ENCODE assay signal across 1 cellular context in the genomic region with DNA sequence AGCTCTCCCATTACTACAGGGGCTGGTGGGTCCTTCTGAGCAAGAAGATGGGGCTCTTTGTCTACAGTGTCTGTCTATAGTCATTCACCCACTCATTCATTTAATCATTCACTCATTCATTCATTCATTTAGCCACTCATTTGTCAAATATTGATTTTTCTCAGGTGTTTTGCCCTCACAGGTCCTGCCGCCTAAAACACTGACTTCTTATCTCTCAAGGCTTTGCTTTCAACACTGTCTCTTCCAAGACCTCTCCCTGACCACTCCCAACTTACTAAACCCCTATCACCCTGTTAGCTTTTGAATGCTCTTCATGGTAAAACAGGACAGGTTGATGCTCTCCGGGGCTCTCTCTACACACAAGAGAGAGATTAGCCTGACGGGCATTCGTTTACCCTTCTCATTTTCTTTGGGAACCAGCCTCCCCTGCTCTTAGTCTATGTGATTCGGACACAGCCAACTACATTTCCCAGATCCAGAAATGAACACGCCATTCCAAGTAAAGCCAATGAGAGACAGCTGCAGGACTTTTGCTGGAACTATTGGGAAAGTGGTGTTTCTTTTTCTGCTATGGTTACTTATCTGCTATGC.
TF ChIP-seq lines count a peak whose summit lies in the region.

No MANE protein-coding gene starts in this region.

TF ChIP-seq in GM23338, 12 proteins besides CTCF, POLR2A, EP300 and RAD21 (continued from another document):
- TF ChIP-seq, protein P1, sequence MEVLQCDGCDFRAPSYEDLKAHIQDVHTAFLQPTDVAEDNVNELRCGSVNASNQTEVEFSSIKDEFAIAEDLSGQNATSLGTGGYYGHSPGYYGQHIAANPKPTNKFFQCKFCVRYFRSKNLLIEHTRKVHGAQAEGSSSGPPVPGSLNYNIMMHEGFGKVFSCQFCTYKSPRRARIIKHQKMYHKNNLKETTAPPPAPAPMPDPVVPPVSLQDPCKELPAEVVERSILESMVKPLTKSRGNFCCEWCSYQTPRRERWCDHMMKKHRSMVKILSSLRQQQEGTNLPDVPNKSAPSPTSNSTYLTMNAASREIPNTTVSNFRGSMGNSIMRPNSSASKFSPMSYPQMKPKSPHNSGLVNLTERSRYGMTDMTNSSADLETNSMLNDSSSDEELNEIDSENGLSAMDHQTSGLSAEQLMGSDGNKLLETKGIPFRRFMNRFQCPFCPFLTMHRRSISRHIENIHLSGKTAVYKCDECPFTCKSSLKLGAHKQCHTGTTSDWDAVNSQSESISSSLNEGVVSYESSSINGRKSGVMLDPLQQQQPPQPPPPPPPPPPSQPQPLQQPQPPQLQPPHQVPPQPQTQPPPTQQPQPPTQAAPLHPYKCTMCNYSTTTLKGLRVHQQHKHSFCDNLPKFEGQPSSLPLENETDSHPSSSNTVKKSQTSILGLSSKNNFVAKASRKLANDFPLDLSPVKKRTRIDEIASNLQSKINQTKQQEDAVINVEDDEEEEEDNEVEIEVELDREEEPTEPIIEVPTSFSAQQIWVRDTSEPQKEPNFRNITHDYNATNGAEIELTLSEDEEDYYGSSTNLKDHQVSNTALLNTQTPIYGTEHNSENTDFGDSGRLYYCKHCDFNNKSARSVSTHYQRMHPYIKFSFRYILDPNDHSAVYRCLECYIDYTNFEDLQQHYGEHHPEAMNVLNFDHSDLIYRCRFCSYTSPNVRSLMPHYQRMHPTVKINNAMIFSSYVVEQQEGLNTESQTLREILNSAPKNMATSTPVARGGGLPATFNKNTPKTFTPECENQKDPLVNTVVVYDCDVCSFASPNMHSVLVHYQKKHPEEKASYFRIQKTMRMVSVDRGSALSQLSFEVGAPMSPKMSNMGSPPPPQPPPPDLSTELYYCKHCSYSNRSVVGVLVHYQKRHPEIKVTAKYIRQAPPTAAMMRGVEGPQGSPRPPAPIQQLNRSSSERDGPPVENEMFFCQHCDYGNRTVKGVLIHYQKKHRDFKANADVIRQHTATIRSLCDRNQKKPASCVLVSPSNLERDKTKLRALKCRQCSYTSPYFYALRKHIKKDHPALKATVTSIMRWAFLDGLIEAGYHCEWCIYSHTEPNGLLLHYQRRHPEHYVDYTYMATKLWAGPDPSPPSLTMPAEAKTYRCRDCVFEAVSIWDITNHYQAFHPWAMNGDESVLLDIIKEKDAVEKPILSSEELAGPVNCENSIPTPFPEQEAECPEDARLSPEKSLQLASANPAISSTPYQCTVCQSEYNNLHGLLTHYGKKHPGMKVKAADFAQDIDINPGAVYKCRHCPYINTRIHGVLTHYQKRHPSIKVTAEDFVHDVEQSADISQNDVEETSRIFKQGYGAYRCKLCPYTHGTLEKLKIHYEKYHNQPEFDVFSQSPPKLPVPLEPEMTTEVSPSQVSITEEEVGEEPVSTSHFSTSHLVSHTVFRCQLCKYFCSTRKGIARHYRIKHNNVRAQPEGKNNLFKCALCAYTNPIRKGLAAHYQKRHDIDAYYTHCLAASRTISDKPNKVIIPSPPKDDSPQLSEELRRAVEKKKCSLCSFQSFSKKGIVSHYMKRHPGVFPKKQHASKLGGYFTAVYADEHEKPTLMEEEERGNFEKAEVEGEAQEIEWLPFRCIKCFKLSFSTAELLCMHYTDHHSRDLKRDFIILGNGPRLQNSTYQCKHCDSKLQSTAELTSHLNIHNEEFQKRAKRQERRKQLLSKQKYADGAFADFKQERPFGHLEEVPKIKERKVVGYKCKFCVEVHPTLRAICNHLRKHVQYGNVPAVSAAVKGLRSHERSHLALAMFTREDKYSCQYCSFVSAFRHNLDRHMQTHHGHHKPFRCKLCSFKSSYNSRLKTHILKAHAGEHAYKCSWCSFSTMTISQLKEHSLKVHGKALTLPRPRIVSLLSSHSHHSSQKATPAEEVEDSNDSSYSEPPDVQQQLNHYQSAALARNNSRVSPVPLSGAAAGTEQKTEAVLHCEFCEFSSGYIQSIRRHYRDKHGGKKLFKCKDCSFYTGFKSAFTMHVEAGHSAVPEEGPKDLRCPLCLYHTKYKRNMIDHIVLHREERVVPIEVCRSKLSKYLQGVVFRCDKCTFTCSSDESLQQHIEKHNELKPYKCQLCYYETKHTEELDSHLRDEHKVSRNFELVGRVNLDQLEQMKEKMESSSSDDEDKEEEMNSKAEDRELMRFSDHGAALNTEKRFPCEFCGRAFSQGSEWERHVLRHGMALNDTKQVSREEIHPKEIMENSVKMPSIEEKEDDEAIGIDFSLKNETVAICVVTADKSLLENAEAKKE (CRISPR knock-in tag; IDR thresholded peaks at IDR 0.05) = no peak
- TF ChIP-seq NANOG (IDR thresholded peaks at IDR 0.05; ENCODE audit: borderline replicate concordance) (no peak), ZNF114 (CRISPR knock-in tag; IDR thresholded peaks at IDR 0.05) (no peak), EZH2phosphoT487 (IDR thresholded peaks at IDR 0.05; ENCODE audit: unreplicated experiment) (no peak), EZH2 (IDR thresholded peaks at IDR 0.05; ENCODE audit: low read depth, unreplicated experiment) (no peak), JUNB (IDR thresholded peaks at IDR 0.05; ENCODE audit: unreplicated experiment) (no peak), ZNF331 (CRISPR knock-in tag; IDR thresholded peaks at IDR 0.05; ENCODE audit: low read depth) (no peak)
- TF ChIP-seq, protein P2, sequence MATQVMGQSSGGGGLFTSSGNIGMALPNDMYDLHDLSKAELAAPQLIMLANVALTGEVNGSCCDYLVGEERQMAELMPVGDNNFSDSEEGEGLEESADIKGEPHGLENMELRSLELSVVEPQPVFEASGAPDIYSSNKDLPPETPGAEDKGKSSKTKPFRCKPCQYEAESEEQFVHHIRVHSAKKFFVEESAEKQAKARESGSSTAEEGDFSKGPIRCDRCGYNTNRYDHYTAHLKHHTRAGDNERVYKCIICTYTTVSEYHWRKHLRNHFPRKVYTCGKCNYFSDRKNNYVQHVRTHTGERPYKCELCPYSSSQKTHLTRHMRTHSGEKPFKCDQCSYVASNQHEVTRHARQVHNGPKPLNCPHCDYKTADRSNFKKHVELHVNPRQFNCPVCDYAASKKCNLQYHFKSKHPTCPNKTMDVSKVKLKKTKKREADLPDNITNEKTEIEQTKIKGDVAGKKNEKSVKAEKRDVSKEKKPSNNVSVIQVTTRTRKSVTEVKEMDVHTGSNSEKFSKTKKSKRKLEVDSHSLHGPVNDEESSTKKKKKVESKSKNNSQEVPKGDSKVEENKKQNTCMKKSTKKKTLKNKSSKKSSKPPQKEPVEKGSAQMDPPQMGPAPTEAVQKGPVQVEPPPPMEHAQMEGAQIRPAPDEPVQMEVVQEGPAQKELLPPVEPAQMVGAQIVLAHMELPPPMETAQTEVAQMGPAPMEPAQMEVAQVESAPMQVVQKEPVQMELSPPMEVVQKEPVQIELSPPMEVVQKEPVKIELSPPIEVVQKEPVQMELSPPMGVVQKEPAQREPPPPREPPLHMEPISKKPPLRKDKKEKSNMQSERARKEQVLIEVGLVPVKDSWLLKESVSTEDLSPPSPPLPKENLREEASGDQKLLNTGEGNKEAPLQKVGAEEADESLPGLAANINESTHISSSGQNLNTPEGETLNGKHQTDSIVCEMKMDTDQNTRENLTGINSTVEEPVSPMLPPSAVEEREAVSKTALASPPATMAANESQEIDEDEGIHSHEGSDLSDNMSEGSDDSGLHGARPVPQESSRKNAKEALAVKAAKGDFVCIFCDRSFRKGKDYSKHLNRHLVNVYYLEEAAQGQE (IDR thresholded peaks at IDR 0.05; ENCODE audit: unreplicated experiment) = no peak
